In the genomic region with DNA sequence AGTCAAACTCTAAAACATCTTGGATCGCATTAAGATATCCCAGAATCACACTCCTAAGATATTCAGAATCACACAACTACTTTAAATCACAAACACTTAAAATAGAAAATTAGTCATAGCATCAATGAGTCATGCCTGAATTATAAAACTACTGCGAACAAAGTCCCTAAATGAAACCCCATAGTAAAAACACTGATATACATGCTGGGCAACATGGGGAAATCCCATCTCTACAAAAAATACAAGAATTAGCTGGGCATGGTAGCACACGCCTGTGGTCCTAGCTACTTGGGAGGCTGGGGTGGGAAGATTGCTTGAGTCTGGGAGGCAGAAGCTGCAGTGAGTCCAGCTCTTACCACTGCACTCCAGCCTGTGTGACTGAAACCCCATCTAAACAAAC, we compare ENCODE assay signal across 14 cellular contexts.
DNase-seq lines count a peak whose midpoint lies in the region; ATAC-seq, FAIRE-seq and TF ChIP-seq lines count a peak whose summit lies in the region.
"Had no signal": no experiment of that assay in that cellular context is flagged by ENCODE, and none has a peak within 500 bp of the region (broad histone marks: within the 10 kb centered on the region; RNA-seq: fewer than 3 reads in every experiment).

No MANE protein-coding gene starts in this region.

- peak; percentile 71 for ATAC-seq in RWPE2 (ENCODE audit: low read depth)
- no peak for ATAC-seq in GM19324 (IDR thresholded peaks at IDR 0.05; ENCODE audit: low FRiP score, unreplicated experiment)

- H3F3A ChIP-seq in GM23248 (ENCODE audit: insufficient read depth) = no peaks in the 10 kb centered on the region

- H3K79me2 ChIP-seq in GM23248 (ENCODE audit: insufficient read depth) = no peaks in the 10 kb centered on the region

- H3K4me3 ChIP-seq in GM23248 (no peak overlapping the region), RWPE2 (ENCODE audit: severe bottlenecking) (no peak overlapping the region), small intestine (ENCODE audit: low read depth in 1 of 2, low read length in 2 of 2) (no peak overlapping the region)
- H3K4me3 ChIP-seq: spleen, suprapubic skin had no signal

- H3K4me2 ChIP-seq in GM23248 (ENCODE audit: unreplicated experiment) = peak overlapping the region; percentile 51

- H3K27ac ChIP-seq in GM23248 (no peak overlapping the region), RWPE2 (ENCODE audit: poor library complexity, severe bottlenecking) (no peak overlapping the region), small intestine (ENCODE audit: low read depth in 1 of 2, low read length in 1 of 2) (no peak overlapping the region)
- H3K27ac ChIP-seq: spleen, suprapubic skin had no signal

- no peaks in the 10 kb centered on the region for H3K9me3 ChIP-seq in GM23248 (ENCODE audit: low read depth)
- no peaks in the 10 kb centered on the region for H3K9me3 ChIP-seq in RWPE2 (ENCODE audit: severe bottlenecking)
- no peaks in the 10 kb centered on the region for H3K9me3 ChIP-seq in small intestine (ENCODE audit: control insufficient read depth, low read depth)
- H3K9me3 ChIP-seq: spleen, suprapubic skin had no signal

- H3K4me1 ChIP-seq in GM23248 (ENCODE audit: insufficient read depth) (peaks cover 20% of the 10 kb centered on the region), RWPE2 (ENCODE audit: insufficient read depth, poor library complexity, severe bottlenecking) (peaks cover 26% of the 10 kb centered on the region), small intestine (ENCODE audit: control insufficient read depth in 2 of 2, insufficient read depth in 1 of 2, low read depth in 1 of 2, low read length in 1 of 2) (peaks cover 0 to 2% of the 10 kb centered on the region in 2 donors)

- peak; percentile 57 for FAIRE-seq in small intestine (lab: Jason Lieb, UNC)
- FAIRE-seq: islet of Langerhans had no signal

- in situ Hi-C loops in GM23248 (cut with MboI) = loop anchor here (10.0 to 25.0 kb wide), 3 partner anchors 172 to 465 kb away; a partner anchor contains a TSS

- H2AFZ ChIP-seq in GM23248 = 0 out of 2 replicates have a peak overlapping the region, but pooled peaks have one; percentile 14

- DNase-seq in GM23248 (peak; percentile 67), RWPE2 (ENCODE audit: low spot score) (no peak), fibroblast of peridontal ligament (ENCODE audit: extremely low read depth) (peak; percentile 73), small intestine (peak; percentile 68), AML-193 (lab: John Stamatoyannopoulos, UW) (no peak), GM19238 (ENCODE audit: insufficient read length, low spot score) (no peak), NCI-H446 treated with DMSO at 0.1 percent for 48 hours (lab: John Stamatoyannopoulos, UW) (no peak)
- DNase-seq: activated CD8-positive, alpha-beta memory T cell treated with anti-CD3 and anti-CD28 coated beads for 24 hours; cerebellar nuclear complex; NCI-H1694 treated with DMSO at 0.1 percent for 48 hours; spleen had no signal

- H3K27me3 ChIP-seq in GM23248 (replicated peaks; ENCODE audit: insufficient read depth) = no peaks in the 10 kb centered on the region
- no peaks in the 10 kb centered on the region for H3K27me3 ChIP-seq in RWPE2 (ENCODE audit: insufficient read depth, poor library complexity, severe bottlenecking)
- H3K27me3 ChIP-seq in small intestine (ENCODE audit: control insufficient read depth in 2 of 2, insufficient read depth in 2 of 2, low read length in 2 of 2) = no peaks in the 10 kb centered on the region
- H3K27me3 ChIP-seq: spleen, suprapubic skin had no signal

- H3K36me3 ChIP-seq in GM23248 (ENCODE audit: low read depth) = no peaks in the 10 kb centered on the region
- H3K36me3 ChIP-seq in RWPE2 (ENCODE audit: low read depth) = no peaks in the 10 kb centered on the region
- H3K36me3 ChIP-seq in small intestine (ENCODE audit: control insufficient read depth in 2 of 2, insufficient read depth in 2 of 2, low read length in 2 of 2) = no peaks in the 10 kb centered on the region
- H3K36me3 ChIP-seq: suprapubic skin had no signal

- no peak overlapping the region for H3K9ac ChIP-seq in GM23248

- H3K9me2 ChIP-seq in GM23248 (ENCODE audit: insufficient read depth) = no peaks in the 10 kb centered on the region

- no peak for TF ChIP-seq CTCF in RWPE2 (IDR thresholded peaks at IDR 0.05; ENCODE audit: poor library complexity, severe bottlenecking)

- 5 to 14% methylated on average over 3 of the region's 3 CpGs for WGBS in GM23248 (ENCODE audit: low coverage in 1 of 2, low lambda C conversion rate in 2 of 2, missing lambda C conversion rate in 2 of 2), 2 experiments
- WGBS in small intestine, 3 donors = 23 to 45% (median 26%) methylated on average over 3 of the region's 3 CpGs

- H4K20me1 ChIP-seq in GM23248 (ENCODE audit: insufficient read depth) = no peaks in the 10 kb centered on the region

Comparison
In these comparisons a context has a peak if more than half of its experiments do, and no peak if none do; other contexts are left out.
1. DNase-seq: peak in GM23248 (single experiment), fibroblast of peridontal ligament (single experiment) and small intestine (single experiment); none in RWPE2 (single experiment), AML-193 (0 of 2), GM19238 (single experiment) and NCI-H446 treated with DMSO at 0.1 percent for 48 hours (single experiment).